Comparison of ENCODE assay signal across 34 cellular contexts in genomic region chr14:101379842-101380241, GRCh38.
"Had no signal": no experiment of that assay in that cellular context is flagged by ENCODE, and none has a peak within 500 bp of the region (broad histone marks: within the 10 kb centered on the region; RNA-seq: fewer than 3 reads in every experiment).

No MANE protein-coding gene starts in this region.

- DNase-seq: Karpas-422, Kasumi-1, KG1, MG63, MM.1S, MV-4-11, NCI-H1048, NCI-H1092, NCI-H1092 treated with DMSO at 0.1 percent for 48 hours, NCI-H1105, NCI-H1105 treated with DMSO at 0.1 percent for 48 hours, NCI-H1417, NCI-H1417 treated with DMSO at 0.1 percent for 48 hours, NCI-H1436, NCI-H1436 treated with DMSO at 0.1 percent for 48 hours, NCI-H146, NCI-H1694, NCI-H1694 treated with DMSO at 0.1 percent for 48 hours, NCI-H187, NCI-H187 treated with DMSO at 0.1 percent for 48 hours, NCI-H1930, NCI-H2029, NCI-H2029 treated with DMSO at 0.1 percent for 48 hours, NCI-H2081, NCI-H2081 treated with DMSO at 0.1 percent for 48 hours, NCI-H2107, NCI-H2171, NCI-H2171 treated with DMSO at 0.1 percent for 48 hours, NCI-H2227 treated with DMSO at 0.1 percent for 48 hours, NCI-H226, NCI-H345, NCI-H446, NCI-H446 treated with DMSO at 0.1 percent for 48 hours had no signal

- H3K27ac ChIP-seq: KMS-11 had no signal

- H3K4me3 ChIP-seq: MG63 had no signal

- H3K36me3 ChIP-seq: MG63 had no signal
